In the genomic region with DNA sequence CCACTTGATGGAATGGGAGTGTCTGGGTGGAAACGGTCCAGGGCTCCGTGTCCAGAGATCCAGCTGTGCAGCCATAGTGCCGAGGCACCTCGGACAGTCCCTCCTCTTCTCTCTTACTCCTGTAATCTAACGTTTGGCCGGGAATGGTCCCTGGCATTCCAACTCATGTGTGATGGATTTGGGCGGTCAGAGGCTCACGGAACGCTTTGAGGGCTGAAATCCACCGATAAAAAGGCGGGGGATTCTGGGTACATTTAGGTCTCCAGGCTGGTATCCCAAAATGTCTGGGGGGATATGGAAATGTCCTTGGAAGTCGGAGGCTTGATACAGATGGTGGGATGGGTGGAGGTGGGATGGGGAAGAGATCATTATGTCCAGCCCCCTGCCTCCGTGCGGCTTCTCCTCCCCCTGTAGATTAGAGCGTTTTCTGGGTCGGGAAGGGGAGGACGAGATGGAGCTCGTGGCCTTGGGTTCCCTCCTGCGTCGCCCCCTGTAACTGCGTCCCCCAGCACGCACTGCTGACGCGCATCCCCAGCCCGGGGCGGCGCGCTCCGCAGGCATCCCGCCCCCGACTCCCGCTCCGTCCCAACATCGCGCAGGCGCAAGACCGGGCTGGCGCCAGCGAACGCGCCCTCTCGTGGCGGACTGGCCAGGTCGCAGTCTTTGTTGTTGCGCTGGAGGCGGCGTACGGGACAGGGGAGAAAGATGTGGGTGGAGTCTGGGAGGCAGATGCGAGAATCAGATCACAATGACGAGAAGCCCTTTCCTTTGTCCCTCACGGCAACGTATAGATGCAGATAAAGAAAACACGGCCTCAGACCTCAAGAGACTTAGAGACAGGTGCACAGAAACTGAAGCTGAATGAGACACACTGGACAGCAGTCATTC, we compare ENCODE assay signal across 8 cellular contexts. TPM values are rescaled to one million over a fixed set of nuclear protein-coding genes. Genes with fewer than 3 reads are reported as not detected.
A peak's percentile ranks its signal among the peaks of the same experiment; 100 is the strongest.
DNase-seq lines count a peak whose midpoint lies in the region; ATAC-seq and TF ChIP-seq lines count a peak whose summit lies in the region.

No MANE protein-coding gene starts in this region.

- ATAC-seq in HG02884 (IDR thresholded peaks at IDR 0.05; ENCODE audit: unreplicated experiment) (peak; percentile 64), aorta (ENCODE audit: low FRiP score) (peak; percentile 95)

- WGBS in hepatocyte (ENCODE audit: low lambda C conversion rate, missing lambda C conversion rate): under 1% methylated on average over 41 of the region's 53 CpGs
- WGBS in aorta, 2 donors: 0 to 1% methylated on average over 49 to 53 of the region's 53 CpGs

- TF ChIP-seq CTCF in GM13977 (IDR thresholded peaks at IDR 0.05; ENCODE audit: extremely low read depth, insufficient read depth, missing control alignments) (peak; percentile 97), hepatocyte (IDR thresholded peaks at IDR 0.05; ENCODE audit: poor library complexity) (peak; percentile 99)

- intact Hi-C loops in aorta (cut with DNase I): loop anchor here (5.0 to 10.0 kb wide), 3 partner anchors 46 to 134 kb away; no protein-coding TSS in a partner anchor

- no peaks in the 10 kb centered on the region for H3K36me3 ChIP-seq in hepatocyte (replicated peaks; ENCODE audit: insufficient read depth, low read depth)
- H3K36me3 ChIP-seq in aorta (ENCODE audit: control insufficient read depth in 1 of 2, insufficient read depth in 2 of 2, low read length in 1 of 2): no peaks in the 10 kb centered on the region

- H3K4me2 ChIP-seq in hepatocyte: peak overlapping the region; percentile 89

- H3K27me3 ChIP-seq in hepatocyte (no peaks in the 10 kb centered on the region), aorta (ENCODE audit: control insufficient read depth in 1 of 2, insufficient read depth in 2 of 2, low read length in 1 of 2) (no peaks in the 10 kb centered on the region)

- H3K9me3 ChIP-seq in hepatocyte (ENCODE audit: low read depth) (no peaks in the 10 kb centered on the region), aorta (ENCODE audit: control insufficient read depth, low read length) (no peaks in the 10 kb centered on the region)

- H2AFZ ChIP-seq in hepatocyte: peak overlapping the region; percentile 63

- DNase-seq in GM13977 (ENCODE audit: low spot score) (peak; percentile 99), NCI-H187 treated with DMSO at 0.1 percent for 48 hours (lab: John Stamatoyannopoulos, UW) (peak; percentile 60), T-helper 2 cell (peak; percentile 88 to 95 (median 93)), anterior cingulate cortex (lab: John Stamatoyannopoulos, UW) (peak in 57 of 58 donors; percentile 68 to 93 (median 86)), hepatocyte (ENCODE audit: low spot score) (peak; percentile 97), renal cortical epithelial cell (ENCODE audit: low read depth) (peak; percentile 54), aorta (peak; percentile 94 to 98)

- H3K4me1 ChIP-seq in hepatocyte (ENCODE audit: insufficient read depth) (no peaks in the 10 kb centered on the region), aorta (ENCODE audit: control insufficient read depth in 1 of 2, insufficient read depth in 2 of 2, low read length in 2 of 2) (no peaks in the 10 kb centered on the region)

- H3K4me3 ChIP-seq in hepatocyte (peak overlapping the region; percentile 43), aorta (ENCODE audit: low read length in 2 of 2) (peak overlapping the region; percentile 57 to 71)

- no peaks in the 10 kb centered on the region for H4K20me1 ChIP-seq in hepatocyte (ENCODE audit: insufficient read depth, poor library complexity, severe bottlenecking)

- H3K79me2 ChIP-seq in hepatocyte: no peaks in the 10 kb centered on the region

- H3K9me2 ChIP-seq in hepatocyte (replicated peaks; ENCODE audit: insufficient read depth): no peaks in the 10 kb centered on the region

- in situ Hi-C loops in GM13977 (cut with MboI; ENCODE audit: low pct_unique_long_range_greater_than_20kb, low sequenced_read_pairs, unreplicated experiment): no loop called here

- H3K27ac ChIP-seq in hepatocyte (peak overlapping the region; percentile 62), aorta (ENCODE audit: low read depth in 1 of 2, low read length in 2 of 2) (peak overlapping the region in 1 of 2 donors; percentile 74)

RNA-seq across cellular contexts. Expression of gene SGCA, which starts 4.5 kb away (rescaled TPM):
- 0.37 TPM in 1 of 2 replicates, not detected in the other for total RNA-seq in hepatocyte
- 0.83 and 2.2 TPM in 2 replicates for polyA plus RNA-seq in hepatocyte
- total RNA-seq in renal cortical epithelial cell: not detected in 2 replicates
- 10 to 100 TPM; 91.8 to 92.7 TPM for total RNA-seq in aorta
- polyA plus RNA-seq in aorta: 100 to 1,000 TPM in 1 of 2 donors, 10 to 100 TPM in 1; 86.4 to 198 TPM

RNA-seq across cellular contexts. Expression of gene PPP1R9B, which starts 10.8 kb away (rescaled TPM):
- total RNA-seq in hepatocyte: 22.5 and 26.2 TPM in 2 replicates
- 5.1 and 6.7 TPM in 2 replicates for polyA plus RNA-seq in hepatocyte
- total RNA-seq in renal cortical epithelial cell: 15.8 and 39.9 TPM in 2 replicates
- total RNA-seq in aorta: 10 to 100 TPM; 64.4 to 99.0 TPM
- 10 to 100 TPM; 20.3 to 26.1 TPM for polyA plus RNA-seq in aorta

RNA-seq across cellular contexts. Expression of gene SAMD14, which starts 31.3 kb away (rescaled TPM):
- total RNA-seq in hepatocyte (2.4 and 3.1 TPM in 2 replicates), renal cortical epithelial cell (1.2 and 2.3 TPM in 2 replicates), aorta (10 to 100 TPM in 1 of 2 donors, 1 to 10 TPM in 1; 9.3 to 12.6 TPM)
- polyA plus RNA-seq in hepatocyte (3.1 and 4.2 TPM in 2 replicates), aorta (1 to 10 TPM; 2.5 to 3.8 TPM)

RNA-seq across cellular contexts. Expression of gene COL1A1, which starts 40.2 kb away (rescaled TPM):
- total RNA-seq in hepatocyte (351 and 1,063 TPM in 2 replicates), renal cortical epithelial cell (65.6 and 141 TPM in 2 replicates), aorta (100 to 1,000 TPM; 400 to 948 TPM)
- polyA plus RNA-seq in hepatocyte (5,822 and 6,071 TPM in 2 replicates), aorta (100 to 1,000 TPM in 1 of 2 donors, 10 to 100 TPM in 1; 70.2 to 391 TPM)

Comparison
In these comparisons a context has a peak if more than half of its experiments do, and no peak if none do; other contexts are left out.
1. RNA of gene SGCA, which starts 4.5 kb away (total RNA-seq): 91.8 to 92.7 TPM in aorta; 0.37 TPM in hepatocyte and not detected in renal cortical epithelial cell; every median in the first group is over 10 times any median in the second.
2. Peak in every context shown above with its lines, with median percentiles within 50 percentile points of each other: DNase-seq.